Comparison of ENCODE assay signal across 14 cellular contexts in the genomic region with DNA sequence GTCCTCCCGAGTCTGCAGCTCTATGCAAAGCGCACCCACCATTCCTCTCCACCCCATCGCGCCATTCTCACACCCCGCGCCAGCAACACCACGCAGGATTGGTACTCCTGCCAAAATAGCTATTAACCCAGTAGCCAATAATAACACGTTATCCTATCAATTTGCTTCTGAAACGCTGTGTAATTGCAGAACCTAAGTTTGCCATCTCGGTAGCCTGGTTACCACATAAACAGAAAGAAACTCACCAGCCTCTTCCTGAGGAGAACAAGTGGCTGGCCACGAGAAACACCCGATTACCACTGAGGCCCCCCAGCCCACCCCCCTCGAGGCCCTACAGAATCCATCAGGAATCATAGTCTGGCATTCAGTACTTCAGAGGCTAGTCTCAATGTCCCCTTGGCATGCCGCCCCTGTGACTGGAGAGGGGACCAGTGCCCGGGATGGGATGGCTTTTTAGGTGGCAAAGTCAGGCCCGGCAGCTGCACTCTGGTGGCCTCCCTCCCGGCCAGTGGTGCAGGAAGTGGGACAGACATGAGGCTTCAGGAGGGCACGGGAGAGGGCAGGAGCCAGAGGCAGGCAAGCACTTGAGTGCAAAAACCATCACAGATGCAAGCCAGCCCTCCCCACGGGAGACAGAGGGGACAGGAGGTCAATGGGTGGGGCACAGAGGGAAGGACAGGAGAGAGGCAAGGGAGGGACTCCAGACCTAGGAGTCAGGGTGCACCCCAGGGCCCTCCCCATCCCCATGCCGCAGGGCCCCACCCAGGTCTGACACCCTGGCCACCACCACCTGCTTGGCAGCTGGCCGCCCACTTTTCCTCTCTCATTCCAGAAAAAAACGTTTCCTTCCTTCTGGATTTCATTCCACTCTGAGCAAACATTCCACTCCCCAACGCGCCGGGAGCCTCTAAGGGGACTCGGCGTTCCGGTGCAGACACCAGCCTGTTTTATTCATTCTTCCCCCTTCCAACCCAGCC.
DNase-seq lines count a peak whose midpoint lies in the region; ATAC-seq, FAIRE-seq and TF ChIP-seq lines count a peak whose summit lies in the region.
"Had no signal": no experiment of that assay in that cellular context is flagged by ENCODE, and none has a peak within 500 bp of the region (broad histone marks: within the 10 kb centered on the region; RNA-seq: fewer than 3 reads in every experiment).

No MANE protein-coding gene starts in this region.

- TF ChIP-seq CTCF in left ventricle myocardium inferior (IDR thresholded peaks at IDR 0.05; ENCODE audit: borderline replicate concordance) (no peak), brain microvascular endothelial cell (IDR thresholded peaks at IDR 0.05; ENCODE audit: low read depth, low read length, missing control alignments) (no peak)

- in situ Hi-C loops in brain microvascular endothelial cell (cut with HindIII; ENCODE audit: low pct_ligation_motif_present, low sequenced_read_pairs) = no loop called here

- intact Hi-C loops in Right ventricle myocardium inferior (cut with DNase I) = loop anchor here (5.0 kb wide), 1 partner anchor 34 kb away; no protein-coding TSS in a partner anchor
- intact Hi-C loops in cardiac septum (cut with DNase I) = no loop called here
- intact Hi-C loops in left ventricle myocardium inferior (cut with micrococcal nuclease) = no loop called here

- H3K36me3 ChIP-seq in left ventricle myocardium inferior = no peaks in the 10 kb centered on the region
- no peaks in the 10 kb centered on the region for H3K36me3 ChIP-seq in trophoblast cell (ENCODE audit: control insufficient read depth in 1 of 2, insufficient read depth in 2 of 2, low read length in 2 of 2)
- H3K36me3 ChIP-seq in brain microvascular endothelial cell (replicated peaks) = no peaks in the 10 kb centered on the region

- no peak overlapping the region for H3K4ac ChIP-seq in trophoblast cell (ENCODE audit: low read depth, low read length)

- H4K8ac ChIP-seq in trophoblast cell (ENCODE audit: low read depth, low read length) = no peak overlapping the region

- no peak overlapping the region for H3K23ac ChIP-seq in trophoblast cell (ENCODE audit: low read length)

- H2BK12ac ChIP-seq in trophoblast cell (ENCODE audit: low read length) = no peak overlapping the region

- peak; percentile 51 for ATAC-seq in Right ventricle myocardium inferior
- ATAC-seq in GM21367 (IDR thresholded peaks at IDR 0.05; ENCODE audit: unreplicated experiment) = no peak

- DNase-seq in Right ventricle myocardium inferior (ENCODE audit: missing footprints) (no peak), cardiac septum (ENCODE audit: low spot score) (no peak), left ventricle myocardium inferior (peak; percentile 38), trophoblast cell (no peak), H54 (ENCODE audit: insufficient read length, low spot score) (no peak), brain microvascular endothelial cell (no peak)
- DNase-seq in activated CD4-positive, alpha-beta T cell treated with anti-CD3 and anti-CD28 coated beads, Interleukin-2, amount 50 U/mL, for 48 hours = no peak
- DNase-seq: activated CD4-positive, alpha-beta T cell treated with anti-CD3 and anti-CD28 coated beads, Interleukin-2, amount 50 U/mL, for 4 hours; activated effector memory CD4-positive, alpha-beta T cell treated with Interleukin-2 at 50 U/mL for 16 hours; HCEC 1CT; IMR-90; NCI-H146 had no signal

- H3K4me3 ChIP-seq in left ventricle myocardium inferior = peak overlapping the region; percentile 62
- no peak overlapping the region for H3K4me3 ChIP-seq in trophoblast cell (ENCODE audit: low read depth, low read length)
- H3K4me3 ChIP-seq in brain microvascular endothelial cell (ENCODE audit: low read depth, low read length) = no peak overlapping the region

- H3K4me1 ChIP-seq in left ventricle myocardium inferior (peaks cover 31% of the 10 kb centered on the region), trophoblast cell (ENCODE audit: control insufficient read depth in 1 of 2, insufficient read depth in 2 of 2, low read length in 2 of 2) (peaks cover 16 to 30% of the 10 kb centered on the region in 2 experiments)

- TF ChIP-seq POLR2A in H54 (IDR thresholded peaks at IDR 0.05; ENCODE audit: low read depth, low read length) = no peak

- peak overlapping the region; percentile 79 for H2BK120ac ChIP-seq in trophoblast cell (ENCODE audit: insufficient read depth, low read length, poor library complexity)

- peaks cover 7% of the 10 kb centered on the region for H3K79me1 ChIP-seq in trophoblast cell (ENCODE audit: low read length)

- H3K27me3 ChIP-seq in left ventricle myocardium inferior (ENCODE audit: low read depth) (no peaks in the 10 kb centered on the region), trophoblast cell (ENCODE audit: insufficient read depth, low read length) (no peaks in the 10 kb centered on the region), brain microvascular endothelial cell (replicated peaks) (no peaks in the 10 kb centered on the region)

- peak overlapping the region; percentile 9 for H3K18ac ChIP-seq in trophoblast cell (ENCODE audit: low read length)

- WGBS in trophoblast cell (ENCODE audit: extremely low coverage, insufficient coverage, insufficient read length) = no CpG with 5 or more reads among the region's 28 CpGs

- no peak overlapping the region for H4K12ac ChIP-seq in trophoblast cell (ENCODE audit: low read depth, low read length)

- H2AFZ ChIP-seq in trophoblast cell (ENCODE audit: insufficient read depth, low read length, poor library complexity) = no peak overlapping the region

- H4K91ac ChIP-seq in trophoblast cell (ENCODE audit: low read depth, low read length) = peak overlapping the region; percentile 55

- no peak overlapping the region for H3K14ac ChIP-seq in trophoblast cell (ENCODE audit: low read length)

- no peak overlapping the region for H2AK5ac ChIP-seq in trophoblast cell (ENCODE audit: low read length)

- no peak for FAIRE-seq in H54 (lab: Jason Lieb, UNC)
- FAIRE-seq: D721Med had no signal

- H3K27ac ChIP-seq in left ventricle myocardium inferior (replicated peaks) = peak overlapping the region; percentile 86
- no peak overlapping the region for H3K27ac ChIP-seq in trophoblast cell (ENCODE audit: low read depth, low read length)
- no peak overlapping the region for H3K27ac ChIP-seq in brain microvascular endothelial cell

- no peaks in the 10 kb centered on the region for H3K79me2 ChIP-seq in trophoblast cell (ENCODE audit: control insufficient read depth, insufficient read depth, low read length, poor library complexity)

- H3K9me3 ChIP-seq in left ventricle myocardium inferior (replicated peaks) (no peaks in the 10 kb centered on the region), trophoblast cell (ENCODE audit: insufficient read depth, low read depth, low read length) (no peaks in the 10 kb centered on the region)

- H3K4me2 ChIP-seq in trophoblast cell (ENCODE audit: low read length) = no peak overlapping the region

- no peak overlapping the region for H3K9ac ChIP-seq in trophoblast cell (ENCODE audit: low read length)

- H2BK5ac ChIP-seq in trophoblast cell (ENCODE audit: low read depth, low read length, poor library complexity) = no peak overlapping the region
